Comparison of ENCODE assay signal across 9 cellular contexts in genomic region chr11:125494601-125494986, GRCh38. TPM values are rescaled to one million over a fixed set of nuclear protein-coding genes. Genes with fewer than 3 reads are reported as not detected.
DNase-seq lines count a peak whose midpoint lies in the region; TF ChIP-seq lines count a peak whose summit lies in the region.
"Had no signal": no experiment of that assay in that cellular context is flagged by ENCODE, and none has a peak within 500 bp of the region (broad histone marks: within the 10 kb centered on the region; RNA-seq: fewer than 3 reads in every experiment).

No MANE protein-coding gene starts in this region.

- TF ChIP-seq CTCF in esophagus muscularis mucosa (IDR thresholded peaks at IDR 0.05) (no peak), osteocyte (IDR thresholded peaks at IDR 0.05) (no peak)

- POLR2A ChIA-PET in CD8-positive, alpha-beta memory T cell (lab: Charles Lee): no interaction called here

- peaks cover 0 to 1% (median 1%) of the 10 kb centered on the region in 3 donors for H3K36me3 Mint-ChIP-seq in CD8-positive, alpha-beta memory T cell
- no peaks in the 10 kb centered on the region for H3K36me3 Mint-ChIP-seq in osteocyte (ENCODE audit: unreplicated experiment)

- H3K27me3 ChIP-seq in CD8-positive, alpha-beta memory T cell (ENCODE audit: insufficient read depth, low read length, poor library complexity, severe bottlenecking): peaks cover 18% of the 10 kb centered on the region
- no peaks in the 10 kb centered on the region for H3K27me3 ChIP-seq in esophagus muscularis mucosa

- H3K27me3 Mint-ChIP-seq in CD8-positive, alpha-beta memory T cell: peaks cover 25 to 48% of the 10 kb centered on the region in 2 donors
- peaks cover 4% of the 10 kb centered on the region for H3K27me3 Mint-ChIP-seq in osteocyte (ENCODE audit: unreplicated experiment)

- H3K9me3 Mint-ChIP-seq in CD8-positive, alpha-beta memory T cell: no peaks in the 10 kb centered on the region
- no peaks in the 10 kb centered on the region for H3K9me3 Mint-ChIP-seq in osteocyte (ENCODE audit: unreplicated experiment)

- peak overlapping the region; percentile 39 for H3K4me3 ChIP-seq in CD8-positive, alpha-beta memory T cell (ENCODE audit: low read length)
- peak overlapping the region; percentile 70 to 86 (median 80) for H3K4me3 ChIP-seq in esophagus muscularis mucosa

- no peaks in the 10 kb centered on the region for H3K9me3 ChIP-seq in CD8-positive, alpha-beta memory T cell (ENCODE audit: low read length)
- H3K9me3 ChIP-seq in esophagus muscularis mucosa: no peaks in the 10 kb centered on the region

- no peaks in the 10 kb centered on the region for H3K36me3 ChIP-seq in CD8-positive, alpha-beta memory T cell (ENCODE audit: insufficient read depth, low read length)
- peaks cover 0 to 1% (median 0%) of the 10 kb centered on the region in 4 donors for H3K36me3 ChIP-seq in esophagus muscularis mucosa

- CTCF ChIA-PET in CD8-positive, alpha-beta memory T cell (lab: Charles Lee): no interaction called here

- TF ChIP-seq POLR2A in esophagus muscularis mucosa (IDR thresholded peaks at IDR 0.05; ENCODE audit: low read depth): no peak

- in situ Hi-C loops in ACHN (cut with HindIII; ENCODE audit: low pct_ligation_motif_present, low pct_unique_long_range_greater_than_20kb, low sequenced_read_pairs): no loop called here

- no peak for TF ChIP-seq EP300 in esophagus muscularis mucosa (IDR thresholded peaks at IDR 0.05)

- peaks cover 22 to 30% (median 27%) of the 10 kb centered on the region in 3 donors for H3K4me1 Mint-ChIP-seq in CD8-positive, alpha-beta memory T cell
- peaks cover 13% of the 10 kb centered on the region for H3K4me1 Mint-ChIP-seq in osteocyte (ENCODE audit: unreplicated experiment)

- no peak for DNase-seq in CD8-positive, alpha-beta memory T cell
- DNase-seq in RPMI7951 (ENCODE audit: low read depth) (peak; percentile 4), esophagus muscularis mucosa (ENCODE audit: extremely low spot score) (no peak), osteocyte (ENCODE audit: extremely low spot score, unreplicated experiment) (no peak), ACHN (no peak), MV-4-11 (lab: John Stamatoyannopoulos, UW) (no peak), NCI-H1048 (lab: John Stamatoyannopoulos, UW) (no peak), NCI-H146 (lab: John Stamatoyannopoulos, UW) (no peak)
- DNase-seq: NCI-H226 had no signal

- peaks cover 13% of the 10 kb centered on the region for H3K4me1 ChIP-seq in CD8-positive, alpha-beta memory T cell (ENCODE audit: insufficient read depth, low read length)
- peaks cover 5 to 30% (median 22%) of the 10 kb centered on the region in 4 donors for H3K4me1 ChIP-seq in esophagus muscularis mucosa

- H3K27ac Mint-ChIP-seq in CD8-positive, alpha-beta memory T cell: peak overlapping the region in 7 of 8 donors; percentile 9 to 91 (median 77)
- peak overlapping the region; percentile 77 for H3K27ac Mint-ChIP-seq in osteocyte (ENCODE audit: unreplicated experiment)

- H3K27ac ChIP-seq in CD8-positive, alpha-beta memory T cell (ENCODE audit: low read depth, low read length): no peak overlapping the region
- H3K27ac ChIP-seq in esophagus muscularis mucosa (replicated peaks in 1 of 4): peak overlapping the region in 3 of 4 donors; percentile 88 to 91 (median 89)

- 17% methylated on average over 16 of the region's 16 CpGs for WGBS in esophagus muscularis mucosa

- intact Hi-C loops in esophagus muscularis mucosa (cut with DNase I): loop anchor here (10.0 kb wide), 1 partner anchor 130 kb away; the partner anchor contains the start of gene CHEK1

- H3K4me3 Mint-ChIP-seq in CD8-positive, alpha-beta memory T cell: peak overlapping the region; percentile 81 to 96 (median 89)
- peak overlapping the region; percentile 88 for H3K4me3 Mint-ChIP-seq in osteocyte (ENCODE audit: unreplicated experiment)

RNA-seq across cellular contexts. Expression of gene FEZ1, which starts 1.5 kb away (rescaled TPM):
- total RNA-seq in CD8-positive, alpha-beta memory T cell: 1 to 10 TPM; 2.4 to 2.7 TPM
- 14.6 TPM for polyA plus RNA-seq in CD8-positive, alpha-beta memory T cell
- total RNA-seq in RPMI7951 (2014; rRNA removed; shearing (Covaris generic)): 59.4 and 61.4 TPM in 2 replicates
- total RNA-seq in esophagus muscularis mucosa (10 to 100 TPM; 54.5 to 95.6 (median 76.2) TPM), osteocyte (35.4 and 35.7 TPM in 2 replicates)
